In genomic region chr2:10835052-10835970, GRCh38 we compare ENCODE assay signal across 8 cellular contexts. TPM values are rescaled to one million over a fixed set of nuclear protein-coding genes. Genes with fewer than 3 reads are reported as not detected.
DNase-seq lines count a peak whose midpoint lies in the region; ATAC-seq and TF ChIP-seq lines count a peak whose summit lies in the region.

No MANE protein-coding gene starts in this region.

- peaks cover 2 to 25% of the 10 kb centered on the region in 2 donors for H3K4me1 ChIP-seq in neuronal stem cell (ENCODE audit: control insufficient read depth in 2 of 2, insufficient read depth in 1 of 2, low read depth in 1 of 2, low read length in 2 of 2)
- peaks cover 0 to 12% (median 0%) of the 10 kb centered on the region in 4 donors for H3K4me1 ChIP-seq in tibial nerve

- H3K23ac ChIP-seq in neuronal stem cell (ENCODE audit: low read depth, low read length, poor library complexity), result no peak overlapping the region

- TF ChIP-seq POLR2A in tibial nerve (IDR thresholded peaks at IDR 0.05), result no peak

- no peak for TF ChIP-seq EP300 in tibial nerve (IDR thresholded peaks at IDR 0.05)

- H4K91ac ChIP-seq in neuronal stem cell (ENCODE audit: low read depth, low read length, poor library complexity), result no peak overlapping the region

- H3K9me3 ChIP-seq in neuronal stem cell (replicated peaks in 1 of 2; ENCODE audit: control insufficient read depth in 2 of 2, insufficient read depth in 1 of 2, low read depth in 1 of 2, low read length in 2 of 2) (no peaks in the 10 kb centered on the region), tibial nerve (peaks cover 0 to 8% (median 0%) of the 10 kb centered on the region in 4 donors)

- H2BK12ac ChIP-seq in neuronal stem cell (ENCODE audit: low read length), result peak overlapping the region; percentile 88

- DNase-seq in SIG-M5 treated with dmso at 0.1 percent for 504 hours (lab: John Stamatoyannopoulos, UW; ENCODE audit: unreplicated experiment), result peak; percentile 39
- no peak for DNase-seq in SIG-M5 (lab: John Stamatoyannopoulos, UW)
- peak; percentile 90 for DNase-seq in NCI-H82 (lab: John Stamatoyannopoulos, UW)
- DNase-seq in activated CD8-positive, alpha-beta memory T cell treated with anti-CD3 and anti-CD28 coated beads, Interleukin-2, amount 50 U/mL, for 24 hours (ENCODE audit: extremely low read depth), result peak; percentile 51
- peak; percentile 63 for DNase-seq in neuronal stem cell (ENCODE audit: low spot score)
- DNase-seq in tibial nerve (ENCODE audit: low spot score in 2 of 2), result peak; percentile 45 to 48

- no peaks in the 10 kb centered on the region for H3K79me1 ChIP-seq in neuronal stem cell (ENCODE audit: low read depth, low read length)

- H2AFZ ChIP-seq in neuronal stem cell (ENCODE audit: low read length), result no peak overlapping the region

- H3K4me2 ChIP-seq in neuronal stem cell (ENCODE audit: insufficient read depth, low read length, poor library complexity, severe bottlenecking), result no peak overlapping the region

- H2BK120ac ChIP-seq in neuronal stem cell (ENCODE audit: low read depth, low read length), result peak overlapping the region; percentile 73

- peak overlapping the region; percentile 78 for H3K18ac ChIP-seq in neuronal stem cell (ENCODE audit: low read length)

- H3K14ac ChIP-seq in neuronal stem cell (ENCODE audit: low read length), result no peak overlapping the region

- no peaks in the 10 kb centered on the region for H3K36me3 ChIP-seq in neuronal stem cell (replicated peaks in 1 of 2; ENCODE audit: control insufficient read depth in 2 of 2, insufficient read depth in 2 of 2, low read length in 2 of 2)
- H3K36me3 ChIP-seq in tibial nerve, result no peaks in the 10 kb centered on the region

- H3K4me3 ChIP-seq in neuronal stem cell (ENCODE audit: low read length in 2 of 2) (no peak overlapping the region), tibial nerve (no peak overlapping the region)

- H3K27me3 ChIP-seq in neuronal stem cell (ENCODE audit: control insufficient read depth in 3 of 3, insufficient read depth in 3 of 3, low read depth in 1 of 3, low read length in 3 of 3), result peaks cover 0 to 41% (median 11%) of the 10 kb centered on the region in 3 experiments
- peaks cover 0 to 39% of the 10 kb centered on the region in 2 donors for H3K27me3 ChIP-seq in tibial nerve

- no peak overlapping the region for H3K27ac ChIP-seq in neuronal stem cell (replicated peaks; ENCODE audit: low read length)
- no peak overlapping the region for H3K27ac ChIP-seq in tibial nerve

- no peak overlapping the region for H4K8ac ChIP-seq in neuronal stem cell (ENCODE audit: low read depth, low read length)

- no peak overlapping the region for H2BK15ac ChIP-seq in neuronal stem cell (ENCODE audit: low read length)

- no peak overlapping the region for H3K4ac ChIP-seq in neuronal stem cell (ENCODE audit: low read length)

- no peak overlapping the region for H3K9ac ChIP-seq in neuronal stem cell (ENCODE audit: low read depth, low read length, poor library complexity)

- no peak overlapping the region for H2BK5ac ChIP-seq in neuronal stem cell (ENCODE audit: low read length)

- ATAC-seq in HG03045 (IDR thresholded peaks at IDR 0.05; ENCODE audit: unreplicated experiment) (peak; percentile 53), esophagus mucosa (peak; percentile 69)

- H2AK5ac ChIP-seq in neuronal stem cell (ENCODE audit: low read depth, low read length), result peak overlapping the region; percentile 93

- TF ChIP-seq CTCF in tibial nerve (IDR thresholded peaks at IDR 0.05), result peak; percentile 41 to 73 (median 69)

- WGBS in neuronal stem cell (ENCODE audit: extremely low coverage in 2 of 2, insufficient read length in 2 of 2, insufficient replicate concordance in 1 of 2), 2 donors, result no CpG with 5 or more reads among the region's 48 CpGs
- 50 to 51% methylated on average over 42 to 44 of the region's 48 CpGs for WGBS in tibial nerve, 2 donors

RNA-seq across cellular contexts. Expression of gene PDIA6, which starts 22.7 kb away (rescaled TPM):
- total RNA-seq in esophagus mucosa, result 90.4 TPM
- 174 TPM for polyA plus RNA-seq in neuronal stem cell (2013, experiment 1 of 2)
- polyA plus RNA-seq in neuronal stem cell (2013, experiment 2 of 2), result 169 TPM
- total RNA-seq in tibial nerve, result 10 to 100 TPM; 61.4 to 84.3 (median 76.2) TPM
